Comparison of ENCODE assay signal across 2 cellular contexts in genomic region chr11:33999393-33999792, GRCh38.
TF ChIP-seq lines count a peak whose summit lies in the region.

No MANE protein-coding gene starts in this region.

TF ChIP-seq in GM12891, 5 proteins besides CTCF, POLR2A, EP300 and RAD21 (continued from another document):
- TF ChIP-seq POLR2AphosphoS5 (IDR thresholded peaks at IDR 0.05; ENCODE audit: low read depth, low read length) = no peak
- TF ChIP-seq SPI1 (IDR thresholded peaks at IDR 0.05; ENCODE audit: low read depth, low read length) = no peak
TF ChIP-seq in GM12891: peak in this region for 0.

TF ChIP-seq in neural cell, 6 proteins besides CTCF, POLR2A, EP300 and RAD21 (continued from another document):
- TF ChIP-seq TAF1 (IDR thresholded peaks at IDR 0.05; ENCODE audit: low read depth) (no peak), REST (IDR thresholded peaks at IDR 0.05; ENCODE audit: borderline replicate concordance) (no peak)
